13 cellular contexts compared by ENCODE assay signal in the genomic region with DNA sequence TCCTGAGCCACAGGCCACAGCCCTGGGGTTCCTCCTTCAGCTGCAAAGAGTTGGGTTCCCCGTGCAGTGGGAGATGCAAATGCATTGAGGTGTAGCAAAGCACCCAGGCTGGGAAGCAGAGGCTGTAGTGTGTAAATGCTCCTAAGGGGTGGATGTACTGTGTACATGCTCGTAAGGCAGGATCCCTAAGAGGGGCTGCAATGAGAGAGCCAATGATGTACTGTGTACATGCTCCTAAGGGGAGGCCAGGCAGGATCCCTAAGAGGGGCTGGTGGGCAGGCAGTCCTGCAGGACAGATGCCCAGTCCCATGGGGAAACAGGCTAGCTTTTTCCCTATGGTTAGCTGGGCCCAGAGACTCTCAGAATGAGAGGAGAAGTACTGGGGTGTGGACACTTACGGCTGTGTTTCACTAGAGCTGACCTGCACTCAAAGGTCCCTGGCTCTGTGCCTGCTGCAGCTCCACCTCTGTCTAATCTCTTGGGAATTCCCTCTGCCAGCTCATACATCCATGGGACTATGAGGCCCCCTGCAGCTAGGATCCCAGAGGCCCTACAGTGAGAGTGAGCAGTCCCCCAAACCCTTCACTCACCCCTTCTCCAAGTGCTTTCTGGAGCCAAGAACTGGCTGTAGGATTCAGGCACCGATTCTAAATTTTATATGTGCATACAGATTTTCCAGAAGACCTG.
A peak's percentile ranks its signal among the peaks of the same experiment; 100 is the strongest.
DNase-seq lines count a peak whose midpoint lies in the region; ATAC-seq, FAIRE-seq and TF ChIP-seq lines count a peak whose summit lies in the region.
"Had no signal": no experiment of that assay in that cellular context is flagged by ENCODE, and none has a peak within 500 bp of the region (broad histone marks: within the 10 kb centered on the region; RNA-seq: fewer than 3 reads in every experiment).

No MANE protein-coding gene starts in this region.

- H3K27ac ChIP-seq in lung (ENCODE audit: low read depth in 1 of 2, low read length in 1 of 2) = no peak overlapping the region
- H3K27ac ChIP-seq: SJCRH30 had no signal

- FAIRE-seq in bronchial epithelial cell (lab: Jason Lieb, UNC) = no peak
- FAIRE-seq: colon had no signal

- DNase-seq in ELR (ENCODE audit: low read depth) = peak; percentile 73
- DNase-seq in M059J (ENCODE audit: low read depth) = peak; percentile 78
- peak; percentile 27 for DNase-seq in bronchial epithelial cell (ENCODE audit: low read depth)
- peak; percentile 60 for DNase-seq in lung (ENCODE audit: low spot score)
- DNase-seq in germinal center (ENCODE audit: low spot score) = no peak
- no peak for DNase-seq in T1000 (lab: John Stamatoyannopoulos, UW)
- no peak for DNase-seq in NCI-H1417 (lab: John Stamatoyannopoulos, UW)
- DNase-seq: activated CD4-positive, alpha-beta T cell treated with anti-CD3 and anti-CD28 coated beads for 1 hour; COR-L47; NCI-H446 treated with DMSO at 0.1 percent for 48 hours had no signal

- peak; percentile 14 for TF ChIP-seq CTCF in bronchial epithelial cell (IDR thresholded peaks at IDR 0.05; ENCODE audit: insufficient read depth, low read length, severe bottlenecking)
- TF ChIP-seq CTCF in lung (IDR thresholded peaks at IDR 0.05; ENCODE audit: control extremely low read depth, extremely low read depth) = no peak

- no peaks in the 10 kb centered on the region for H3K36me3 ChIP-seq in bronchial epithelial cell (ENCODE audit: control insufficient read depth, insufficient read depth, low read length)
- no peaks in the 10 kb centered on the region for H3K36me3 ChIP-seq in lung (ENCODE audit: control insufficient read depth in 2 of 2, insufficient read depth in 2 of 2, low read length in 2 of 2)
- H3K36me3 ChIP-seq: SJCRH30 had no signal

- no peaks in the 10 kb centered on the region for H3K9me3 ChIP-seq in lung (ENCODE audit: control insufficient read depth in 2 of 2, insufficient read depth in 1 of 2, low read length in 1 of 2)
- H3K9me3 ChIP-seq: SJCRH30 had no signal

- H3K27me3 ChIP-seq in bronchial epithelial cell (ENCODE audit: control insufficient read depth, insufficient read depth, low read length) = no peaks in the 10 kb centered on the region
- H3K27me3 ChIP-seq in lung (ENCODE audit: control insufficient read depth, insufficient read depth) = no peaks in the 10 kb centered on the region
- H3K27me3 ChIP-seq: SJCRH30 had no signal

- WGBS in lung, 2 donors = 74 to 82% methylated on average over 4 of the region's 4 CpGs

- no peak overlapping the region for H3K4me3 ChIP-seq in bronchial epithelial cell (ENCODE audit: low read depth, low read length)
- H3K4me3 ChIP-seq in lung = no peak overlapping the region
- H3K4me3 ChIP-seq: SJCRH30 had no signal

- peak; percentile 43 for ATAC-seq in lung (ENCODE audit: insufficient read depth, low FRiP score)
- no peak for ATAC-seq in HG02885 (IDR thresholded peaks at IDR 0.05; ENCODE audit: poor library complexity, unreplicated experiment)

- H3K4me1 ChIP-seq in lung (ENCODE audit: control insufficient read depth in 2 of 2, insufficient read depth in 2 of 2, low read length in 2 of 2) = no peaks in the 10 kb centered on the region
- H3K4me1 ChIP-seq: SJCRH30 had no signal

Comparison
In these comparisons a context has a peak if more than half of its experiments do, and no peak if none do; other contexts are left out.
1. DNase-seq: peak in ELR (single experiment), M059J (single experiment), bronchial epithelial cell (single experiment) and lung (single experiment); none in germinal center (single experiment), T1000 (single experiment) and NCI-H1417 (0 of 3).